Comparison of ENCODE assay signal across 14 cellular contexts in genomic region chr16:11738742-11739544, GRCh38. TPM values are rescaled to one million over a fixed set of nuclear protein-coding genes. Genes with fewer than 3 reads are reported as not detected.
DNase-seq lines count a peak whose midpoint lies in the region; ATAC-seq and TF ChIP-seq lines count a peak whose summit lies in the region.
"Had no signal": no experiment of that assay in that cellular context is flagged by ENCODE, and none has a peak within 500 bp of the region (broad histone marks: within the 10 kb centered on the region; RNA-seq: fewer than 3 reads in every experiment).

No MANE protein-coding gene starts in this region.

- no peak overlapping the region for H3K27ac ChIP-seq in BLaER1 treated with 17β-estradiol and CSF1 and Interleukin-3, amounts not matched to agents 10 nM and 100 nM
- H3K27ac ChIP-seq in lower lobe of right lung (no peak overlapping the region), substantia nigra (ENCODE audit: low read depth, low read length, poor library complexity, severe bottlenecking) (no peak overlapping the region)
- H3K27ac ChIP-seq: C4-2B had no signal

- H3K27me3 Mint-ChIP-seq in T-cell = no peaks in the 10 kb centered on the region

- intact Hi-C loops in lower lobe of right lung (cut with DNase I) (no loop called here), Right ventricle myocardium inferior (cut with DNase I) (no loop called here), posterior vena cava (cut with DNase I) (no loop called here)

- peaks cover 51 to 85% (median 76%) of the 10 kb centered on the region in 11 experiments for H4K20me1 ChIP-seq in BLaER1 treated with 17β-estradiol and CSF1 and Interleukin-3, amounts not matched to agents 10 nM and 100 nM

- peak overlapping the region; percentile 21 to 96 (median 43) for H3K4me3 Mint-ChIP-seq in T-cell

- H3K36me3 ChIP-seq in BLaER1 treated with 17β-estradiol and CSF1 and Interleukin-3, amounts not matched to agents 10 nM and 100 nM = peaks cover 35 to 50% (median 45%) of the 10 kb centered on the region in 11 experiments
- H3K36me3 ChIP-seq in lower lobe of right lung = peaks cover 49% of the 10 kb centered on the region

- no peaks in the 10 kb centered on the region for H3K9me3 ChIP-seq in BLaER1 treated with 17β-estradiol and CSF1 and Interleukin-3, amounts not matched to agents 10 nM and 100 nM (replicated peaks in 1 of 11)
- no peaks in the 10 kb centered on the region for H3K9me3 ChIP-seq in lower lobe of right lung

- no peaks in the 10 kb centered on the region for H3K27me3 ChIP-seq in BLaER1 treated with 17β-estradiol and CSF1 and Interleukin-3, amounts not matched to agents 10 nM and 100 nM
- H3K27me3 ChIP-seq in lower lobe of right lung (ENCODE audit: low read depth) = no peaks in the 10 kb centered on the region

- H3K36me3 Mint-ChIP-seq in T-cell = peaks cover 28% of the 10 kb centered on the region

- TF ChIP-seq CTCF in GM12864 (IDR thresholded peaks at IDR 0.05; ENCODE audit: low read depth, low read length, missing control alignments) = no peak
- no peak for TF ChIP-seq CTCF in lower lobe of right lung (IDR thresholded peaks at IDR 0.05)

- peak overlapping the region in 3 of 11 experiments; percentile 8 to 96 (median 52); a peak in 2 of 22 replicates for H3K9ac ChIP-seq in BLaER1 treated with 17β-estradiol and CSF1 and Interleukin-3, amounts not matched to agents 10 nM and 100 nM

- ATAC-seq in T-cell (replicated peaks in 1 of 4) (no peak), lower lobe of right lung (no peak), Right ventricle myocardium inferior (no peak)

- H3K27ac Mint-ChIP-seq in T-cell = peak overlapping the region; percentile 23 to 39

- H3K4me3 ChIP-seq in BLaER1 treated with 17β-estradiol and CSF1 and Interleukin-3, amounts not matched to agents 10 nM and 100 nM = no peak overlapping the region
- H3K4me3 ChIP-seq in GM12864 (ENCODE audit: low read depth, low read length) (peak overlapping the region; percentile 98), lower lobe of right lung (peak overlapping the region; percentile 93)

- DNase-seq in GM12864 (ENCODE audit: low read depth) (peak; percentile 59), T-cell (no peak), lower lobe of right lung (no peak), Right ventricle myocardium inferior (ENCODE audit: missing footprints) (no peak), HuH-7.5 (ENCODE audit: low spot score) (no peak), substantia nigra (lab: John Stamatoyannopoulos, UW) (no peak), posterior vena cava (ENCODE audit: low spot score) (no peak)
- DNase-seq: mesenchymal stem cell, NCI-H1694, NCI-H82, retina, SHP77 treated with DMSO at 0.1 percent for 48 hours had no signal

- peaks cover 54 to 86% (median 78%) of the 10 kb centered on the region in 10 experiments for H3K4me1 ChIP-seq in BLaER1 treated with 17β-estradiol and CSF1 and Interleukin-3, amounts not matched to agents 10 nM and 100 nM
- peaks cover 76% of the 10 kb centered on the region for H3K4me1 ChIP-seq in lower lobe of right lung

- peaks cover 69 to 78% (median 76%) of the 10 kb centered on the region in 3 donors for H3K4me1 Mint-ChIP-seq in T-cell

- POLR2A ChIA-PET in T-cell (lab: Charles Lee) = interaction anchor here in 1 of 2 donors (0.6 to 0.7 kb wide), 3 partner anchors 18 to 120 kb away, joined by 4 to 13 read pairs (median 5); no protein-coding TSS in a partner anchor

- peak overlapping the region; percentile 83 to 96 (median 92) for H3K4me2 ChIP-seq in BLaER1 treated with 17β-estradiol and CSF1 and Interleukin-3, amounts not matched to agents 10 nM and 100 nM

- CTCF ChIA-PET in T-cell (lab: Charles Lee) = interaction anchor here (0.7 to 1.8 kb wide), 2 partner anchors 59 to 780 kb away, joined by 6 to 7 read pairs; partner anchors contain the start of gene ZC3H7A (in 1 of the 2)

- H3K9me3 Mint-ChIP-seq in T-cell = no peaks in the 10 kb centered on the region

RNA-seq across cellular contexts. Expression of gene TXNDC11, which starts 3.7 kb away (rescaled TPM):
- 10 to 100 TPM; 44.0 to 76.3 (median 54.0) TPM for total RNA-seq in T-cell
- 88.2 TPM for total RNA-seq in lower lobe of right lung
- 20.3 TPM for total RNA-seq in Right ventricle myocardium inferior
- total RNA-seq in posterior vena cava = 10 to 100 TPM; 32.9 to 34.4 TPM

RNA-seq across cellular contexts. Expression of gene ZC3H7A, which starts 58.1 kb away (rescaled TPM):
- total RNA-seq in T-cell (100 to 1,000 TPM in 1 of 5 donors, 10 to 100 TPM in 4; 57.6 to 115 (median 68.2) TPM), lower lobe of right lung (66.3 TPM), Right ventricle myocardium inferior (22.6 TPM), posterior vena cava (10 to 100 TPM; 51.2 to 60.9 TPM)

Comparison
In these comparisons a context has a peak if more than half of its experiments do, and no peak if none do; other contexts are left out.
1. H3K4me3 ChIP-seq: peak in GM12864 (single experiment) and lower lobe of right lung (single experiment); none in BLaER1 treated with 17β-estradiol and CSF1 and Interleukin-3, amounts not matched to agents 10 nM and 100 nM (0 of 10).